ENCODE assay signal across 1 cellular context in the genomic region with DNA sequence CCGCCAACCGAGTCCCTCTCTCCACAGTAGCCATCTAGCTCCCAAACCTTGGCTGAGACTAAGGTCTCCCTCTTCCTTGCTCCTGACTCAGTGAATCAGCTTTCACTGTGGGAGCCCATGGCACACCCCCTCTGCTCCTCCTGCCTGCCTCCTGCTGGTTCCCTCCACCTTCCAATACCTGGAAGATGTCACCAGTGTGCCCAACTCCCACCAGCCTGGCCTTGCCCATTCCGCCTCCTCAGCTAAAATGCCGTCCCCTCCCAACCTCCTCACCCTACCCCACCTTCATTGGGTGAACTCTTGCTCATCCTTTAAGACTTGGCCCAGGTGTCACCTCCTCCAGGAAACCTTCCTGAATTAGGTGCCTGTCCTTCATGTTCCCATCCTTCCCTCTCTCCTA.
TF ChIP-seq lines count a peak whose summit lies in the region.

No MANE protein-coding gene starts in this region.

TF ChIP-seq in H1, 55 proteins besides CTCF, POLR2A, EP300 and RAD21 (continued from another document):
- TF ChIP-seq BRCA1 (IDR thresholded peaks at IDR 0.05; ENCODE audit: low read depth, low read length): no peak
- TF ChIP-seq NANOG (IDR thresholded peaks at IDR 0.05; ENCODE audit: insufficient read depth, low read depth, low read length, poor library complexity, severe bottlenecking): no peak
- no peak for TF ChIP-seq KDM1A (IDR thresholded peaks at IDR 0.05; ENCODE audit: borderline replicate concordance, low read length)
- no peak for TF ChIP-seq POU5F1 (IDR thresholded peaks at IDR 0.05; ENCODE audit: low read depth, low read length)
- TF ChIP-seq, protein P1, sequence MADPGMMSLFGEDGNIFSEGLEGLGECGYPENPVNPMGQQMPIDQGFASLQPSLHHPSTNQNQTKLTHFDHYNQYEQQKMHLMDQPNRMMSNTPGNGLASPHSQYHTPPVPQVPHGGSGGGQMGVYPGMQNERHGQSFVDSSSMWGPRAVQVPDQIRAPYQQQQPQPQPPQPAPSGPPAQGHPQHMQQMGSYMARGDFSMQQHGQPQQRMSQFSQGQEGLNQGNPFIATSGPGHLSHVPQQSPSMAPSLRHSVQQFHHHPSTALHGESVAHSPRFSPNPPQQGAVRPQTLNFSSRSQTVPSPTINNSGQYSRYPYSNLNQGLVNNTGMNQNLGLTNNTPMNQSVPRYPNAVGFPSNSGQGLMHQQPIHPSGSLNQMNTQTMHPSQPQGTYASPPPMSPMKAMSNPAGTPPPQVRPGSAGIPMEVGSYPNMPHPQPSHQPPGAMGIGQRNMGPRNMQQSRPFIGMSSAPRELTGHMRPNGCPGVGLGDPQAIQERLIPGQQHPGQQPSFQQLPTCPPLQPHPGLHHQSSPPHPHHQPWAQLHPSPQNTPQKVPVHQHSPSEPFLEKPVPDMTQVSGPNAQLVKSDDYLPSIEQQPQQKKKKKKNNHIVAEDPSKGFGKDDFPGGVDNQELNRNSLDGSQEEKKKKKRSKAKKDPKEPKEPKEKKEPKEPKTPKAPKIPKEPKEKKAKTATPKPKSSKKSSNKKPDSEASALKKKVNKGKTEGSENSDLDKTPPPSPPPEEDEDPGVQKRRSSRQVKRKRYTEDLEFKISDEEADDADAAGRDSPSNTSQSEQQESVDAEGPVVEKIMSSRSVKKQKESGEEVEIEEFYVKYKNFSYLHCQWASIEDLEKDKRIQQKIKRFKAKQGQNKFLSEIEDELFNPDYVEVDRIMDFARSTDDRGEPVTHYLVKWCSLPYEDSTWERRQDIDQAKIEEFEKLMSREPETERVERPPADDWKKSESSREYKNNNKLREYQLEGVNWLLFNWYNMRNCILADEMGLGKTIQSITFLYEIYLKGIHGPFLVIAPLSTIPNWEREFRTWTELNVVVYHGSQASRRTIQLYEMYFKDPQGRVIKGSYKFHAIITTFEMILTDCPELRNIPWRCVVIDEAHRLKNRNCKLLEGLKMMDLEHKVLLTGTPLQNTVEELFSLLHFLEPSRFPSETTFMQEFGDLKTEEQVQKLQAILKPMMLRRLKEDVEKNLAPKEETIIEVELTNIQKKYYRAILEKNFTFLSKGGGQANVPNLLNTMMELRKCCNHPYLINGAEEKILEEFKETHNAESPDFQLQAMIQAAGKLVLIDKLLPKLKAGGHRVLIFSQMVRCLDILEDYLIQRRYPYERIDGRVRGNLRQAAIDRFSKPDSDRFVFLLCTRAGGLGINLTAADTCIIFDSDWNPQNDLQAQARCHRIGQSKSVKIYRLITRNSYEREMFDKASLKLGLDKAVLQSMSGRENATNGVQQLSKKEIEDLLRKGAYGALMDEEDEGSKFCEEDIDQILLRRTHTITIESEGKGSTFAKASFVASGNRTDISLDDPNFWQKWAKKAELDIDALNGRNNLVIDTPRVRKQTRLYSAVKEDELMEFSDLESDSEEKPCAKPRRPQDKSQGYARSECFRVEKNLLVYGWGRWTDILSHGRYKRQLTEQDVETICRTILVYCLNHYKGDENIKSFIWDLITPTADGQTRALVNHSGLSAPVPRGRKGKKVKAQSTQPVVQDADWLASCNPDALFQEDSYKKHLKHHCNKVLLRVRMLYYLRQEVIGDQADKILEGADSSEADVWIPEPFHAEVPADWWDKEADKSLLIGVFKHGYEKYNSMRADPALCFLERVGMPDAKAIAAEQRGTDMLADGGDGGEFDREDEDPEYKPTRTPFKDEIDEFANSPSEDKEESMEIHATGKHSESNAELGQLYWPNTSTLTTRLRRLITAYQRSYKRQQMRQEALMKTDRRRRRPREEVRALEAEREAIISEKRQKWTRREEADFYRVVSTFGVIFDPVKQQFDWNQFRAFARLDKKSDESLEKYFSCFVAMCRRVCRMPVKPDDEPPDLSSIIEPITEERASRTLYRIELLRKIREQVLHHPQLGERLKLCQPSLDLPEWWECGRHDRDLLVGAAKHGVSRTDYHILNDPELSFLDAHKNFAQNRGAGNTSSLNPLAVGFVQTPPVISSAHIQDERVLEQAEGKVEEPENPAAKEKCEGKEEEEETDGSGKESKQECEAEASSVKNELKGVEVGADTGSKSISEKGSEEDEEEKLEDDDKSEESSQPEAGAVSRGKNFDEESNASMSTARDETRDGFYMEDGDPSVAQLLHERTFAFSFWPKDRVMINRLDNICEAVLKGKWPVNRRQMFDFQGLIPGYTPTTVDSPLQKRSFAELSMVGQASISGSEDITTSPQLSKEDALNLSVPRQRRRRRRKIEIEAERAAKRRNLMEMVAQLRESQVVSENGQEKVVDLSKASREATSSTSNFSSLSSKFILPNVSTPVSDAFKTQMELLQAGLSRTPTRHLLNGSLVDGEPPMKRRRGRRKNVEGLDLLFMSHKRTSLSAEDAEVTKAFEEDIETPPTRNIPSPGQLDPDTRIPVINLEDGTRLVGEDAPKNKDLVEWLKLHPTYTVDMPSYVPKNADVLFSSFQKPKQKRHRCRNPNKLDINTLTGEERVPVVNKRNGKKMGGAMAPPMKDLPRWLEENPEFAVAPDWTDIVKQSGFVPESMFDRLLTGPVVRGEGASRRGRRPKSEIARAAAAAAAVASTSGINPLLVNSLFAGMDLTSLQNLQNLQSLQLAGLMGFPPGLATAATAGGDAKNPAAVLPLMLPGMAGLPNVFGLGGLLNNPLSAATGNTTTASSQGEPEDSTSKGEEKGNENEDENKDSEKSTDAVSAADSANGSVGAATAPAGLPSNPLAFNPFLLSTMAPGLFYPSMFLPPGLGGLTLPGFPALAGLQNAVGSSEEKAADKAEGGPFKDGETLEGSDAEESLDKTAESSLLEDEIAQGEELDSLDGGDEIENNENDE (IDR thresholded peaks at IDR 0.05; ENCODE audit: insufficient replicate concordance, low read length): no peak
- TF ChIP-seq EZH2 (IDR thresholded peaks at IDR 0.05; ENCODE audit: low read depth, low read length, severe bottlenecking): no peak
TF ChIP-seq in H1: peak in this region for 0.
